1 cellular context compared by ENCODE assay signal in the genomic region with DNA sequence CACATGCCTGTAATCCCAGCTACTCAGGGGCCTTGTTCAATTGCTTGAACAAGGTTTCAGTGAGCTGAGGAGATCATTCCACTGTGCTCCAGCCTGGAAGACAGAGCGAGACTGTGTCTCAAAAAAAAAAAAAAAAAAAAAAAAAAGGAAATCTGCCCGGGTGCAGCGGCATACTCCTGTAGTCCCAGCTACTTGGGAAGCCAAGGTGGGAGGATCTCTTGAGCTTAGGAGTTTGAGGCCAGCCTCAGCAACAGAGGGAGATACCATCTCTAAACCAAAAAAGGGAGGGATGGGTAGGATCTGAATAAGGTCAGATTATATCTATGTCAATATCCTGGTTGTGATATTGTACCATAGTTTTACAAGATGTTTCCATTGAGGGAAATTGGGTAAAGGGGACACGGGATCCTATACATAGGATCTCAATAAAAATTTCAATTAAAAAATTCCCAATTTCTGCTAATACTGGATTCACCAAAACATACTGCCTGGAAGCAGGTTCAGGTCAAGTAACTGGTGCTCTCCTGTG.
A peak's percentile ranks its signal among the peaks of the same experiment; 100 is the strongest.
TF ChIP-seq lines count a peak whose summit lies in the region.

No MANE protein-coding gene starts in this region.

TF ChIP-seq in K562, 482 proteins besides CTCF, POLR2A, EP300 and RAD21 (continued from another document):
- TF ChIP-seq, protein P1, sequence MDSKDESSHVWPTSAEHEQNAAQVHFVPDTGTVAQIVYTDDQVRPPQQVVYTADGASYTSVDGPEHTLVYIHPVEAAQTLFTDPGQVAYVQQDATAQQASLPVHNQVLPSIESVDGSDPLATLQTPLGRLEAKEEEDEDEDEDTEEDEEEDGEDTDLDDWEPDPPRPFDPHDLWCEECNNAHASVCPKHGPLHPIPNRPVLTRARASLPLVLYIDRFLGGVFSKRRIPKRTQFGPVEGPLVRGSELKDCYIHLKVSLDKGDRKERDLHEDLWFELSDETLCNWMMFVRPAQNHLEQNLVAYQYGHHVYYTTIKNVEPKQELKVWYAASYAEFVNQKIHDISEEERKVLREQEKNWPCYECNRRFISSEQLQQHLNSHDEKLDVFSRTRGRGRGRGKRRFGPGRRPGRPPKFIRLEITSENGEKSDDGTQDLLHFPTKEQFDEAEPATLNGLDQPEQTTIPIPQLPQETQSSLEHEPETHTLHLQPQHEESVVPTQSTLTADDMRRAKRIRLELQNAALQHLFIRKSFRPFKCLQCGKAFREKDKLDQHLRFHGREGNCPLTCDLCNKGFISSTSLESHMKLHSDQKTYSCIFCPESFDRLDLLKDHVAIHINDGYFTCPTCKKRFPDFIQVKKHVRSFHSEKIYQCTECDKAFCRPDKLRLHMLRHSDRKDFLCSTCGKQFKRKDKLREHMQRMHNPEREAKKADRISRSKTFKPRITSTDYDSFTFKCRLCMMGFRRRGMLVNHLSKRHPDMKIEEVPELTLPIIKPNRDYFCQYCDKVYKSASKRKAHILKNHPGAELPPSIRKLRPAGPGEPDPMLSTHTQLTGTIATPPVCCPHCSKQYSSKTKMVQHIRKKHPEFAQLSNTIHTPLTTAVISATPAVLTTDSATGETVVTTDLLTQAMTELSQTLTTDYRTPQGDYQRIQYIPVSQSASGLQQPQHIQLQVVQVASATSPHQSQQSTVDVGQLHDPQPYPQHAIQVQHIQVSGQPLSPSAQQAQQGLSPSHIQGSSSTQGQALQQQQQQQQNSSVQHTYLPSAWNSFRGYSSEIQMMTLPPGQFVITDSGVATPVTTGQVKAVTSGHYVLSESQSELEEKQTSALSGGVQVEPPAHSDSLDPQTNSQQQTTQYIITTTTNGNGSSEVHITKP (IDR thresholded peaks at IDR 0.05; ENCODE audit: partially characterized antibody): peak; percentile 45
- TF ChIP-seq YBX1 (IDR thresholded peaks at IDR 0.05): no peak
